Comparison of ENCODE assay signal across 1 cellular context in genomic region chr1:213049232-213049631, GRCh38.
TF ChIP-seq lines count a peak whose summit lies in the region.

No MANE protein-coding gene starts in this region.

TF ChIP-seq in A549, 52 proteins besides CTCF, POLR2A, EP300 and RAD21 (continued from another document):
- TF ChIP-seq GATA3 (IDR thresholded peaks at IDR 0.05; ENCODE audit: borderline replicate concordance) (no peak), HOXA7 (CRISPR knock-in tag; IDR thresholded peaks at IDR 0.05) (no peak), NFE2L2 (conservative IDR thresholded peaks at IDR 0.05; ENCODE audit: low read length) (peak; percentile 77)
